In the genomic region with DNA sequence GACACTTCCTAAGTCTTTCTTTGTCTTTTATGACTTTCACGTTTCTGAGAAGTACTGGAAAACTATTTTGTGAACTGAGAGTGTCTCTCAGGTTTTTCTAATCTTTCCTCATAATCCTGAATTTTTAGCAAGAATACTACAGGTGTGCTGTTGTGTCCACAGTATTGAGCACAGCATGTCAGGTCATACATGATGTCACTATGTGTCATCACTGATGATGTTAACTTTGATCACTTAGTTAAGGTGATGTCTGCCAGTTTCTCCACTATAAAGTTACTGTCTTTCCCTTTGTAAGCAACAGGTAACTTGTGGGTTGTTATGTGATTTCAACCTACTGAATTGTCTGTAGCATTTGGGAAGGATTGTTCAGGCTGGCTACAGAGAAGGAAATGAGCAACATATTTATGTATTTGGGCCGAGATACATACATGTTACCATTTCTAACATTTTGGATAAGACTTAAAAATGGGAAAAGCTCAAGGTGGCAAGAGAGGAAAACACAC, we compare ENCODE assay signal across 2 cellular contexts.
TF ChIP-seq lines count a peak whose summit lies in the region.

No MANE protein-coding gene starts in this region.

TF ChIP-seq in HepG2, 621 proteins besides CTCF, POLR2A, EP300 and RAD21:
- TF ChIP-seq ZFP90 (CRISPR knock-in tag; IDR thresholded peaks at IDR 0.05; ENCODE audit: borderline replicate concordance): no peak
- TF ChIP-seq CREB1 (IDR thresholded peaks at IDR 0.05): peak; percentile 74
- no peak for TF ChIP-seq CREB1 (CRISPR knock-in tag; IDR thresholded peaks at IDR 0.05)
- TF ChIP-seq, protein P1, sequence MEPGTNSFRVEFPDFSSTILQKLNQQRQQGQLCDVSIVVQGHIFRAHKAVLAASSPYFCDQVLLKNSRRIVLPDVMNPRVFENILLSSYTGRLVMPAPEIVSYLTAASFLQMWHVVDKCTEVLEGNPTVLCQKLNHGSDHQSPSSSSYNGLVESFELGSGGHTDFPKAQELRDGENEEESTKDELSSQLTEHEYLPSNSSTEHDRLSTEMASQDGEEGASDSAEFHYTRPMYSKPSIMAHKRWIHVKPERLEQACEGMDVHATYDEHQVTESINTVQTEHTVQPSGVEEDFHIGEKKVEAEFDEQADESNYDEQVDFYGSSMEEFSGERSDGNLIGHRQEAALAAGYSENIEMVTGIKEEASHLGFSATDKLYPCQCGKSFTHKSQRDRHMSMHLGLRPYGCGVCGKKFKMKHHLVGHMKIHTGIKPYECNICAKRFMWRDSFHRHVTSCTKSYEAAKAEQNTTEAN (CRISPR knock-in tag; conservative IDR thresholded peaks at IDR 0.05): no peak

TF ChIP-seq in K562, 482 proteins besides CTCF, POLR2A, EP300 and RAD21:
- TF ChIP-seq, protein P2, sequence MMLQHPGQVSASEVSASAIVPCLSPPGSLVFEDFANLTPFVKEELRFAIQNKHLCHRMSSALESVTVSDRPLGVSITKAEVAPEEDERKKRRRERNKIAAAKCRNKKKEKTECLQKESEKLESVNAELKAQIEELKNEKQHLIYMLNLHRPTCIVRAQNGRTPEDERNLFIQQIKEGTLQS (IDR thresholded peaks at IDR 0.05): peak; percentile 56
- TF ChIP-seq, protein P2 (CRISPR knock-in tag; conservative IDR thresholded peaks at IDR 0.05): no peak
- TF ChIP-seq, protein P3, sequence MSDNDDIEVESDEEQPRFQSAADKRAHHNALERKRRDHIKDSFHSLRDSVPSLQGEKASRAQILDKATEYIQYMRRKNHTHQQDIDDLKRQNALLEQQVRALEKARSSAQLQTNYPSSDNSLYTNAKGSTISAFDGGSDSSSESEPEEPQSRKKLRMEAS (CRISPR knock-in tag; IDR thresholded peaks at IDR 0.05): no peak
- no peak for TF ChIP-seq ZNF311 (CRISPR knock-in tag; IDR thresholded peaks at IDR 0.05)
- no peak for TF ChIP-seq SP1 (CRISPR knock-in tag; IDR thresholded peaks at IDR 0.05)
